1 cellular context compared by ENCODE assay signal in genomic region chr7:88546808-88547207, GRCh38.
TF ChIP-seq lines count a peak whose summit lies in the region.

No MANE protein-coding gene starts in this region.

TF ChIP-seq in HEK293, 187 proteins besides CTCF, POLR2A, EP300 and RAD21 (continued from another document):
- TF ChIP-seq, protein P1, sequence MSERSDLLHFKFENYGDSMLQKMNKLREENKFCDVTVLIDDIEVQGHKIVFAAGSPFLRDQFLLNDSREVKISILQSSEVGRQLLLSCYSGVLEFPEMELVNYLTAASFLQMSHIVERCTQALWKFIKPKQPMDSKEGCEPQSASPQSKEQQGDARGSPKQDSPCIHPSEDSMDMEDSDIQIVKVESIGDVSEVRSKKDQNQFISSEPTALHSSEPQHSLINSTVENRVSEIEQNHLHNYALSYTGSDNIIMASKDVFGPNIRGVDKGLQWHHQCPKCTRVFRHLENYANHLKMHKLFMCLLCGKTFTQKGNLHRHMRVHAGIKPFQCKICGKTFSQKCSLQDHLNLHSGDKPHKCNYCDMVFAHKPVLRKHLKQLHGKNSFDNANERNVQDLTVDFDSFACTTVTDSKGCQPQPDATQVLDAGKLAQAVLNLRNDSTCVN (tag by site-specific recombination; optimal IDR thresholded peaks at IDR 0.05): no peak
- TF ChIP-seq ZNF654 (tag by site-specific recombination; IDR thresholded peaks at IDR 0.05; ENCODE audit: low read depth): peak; percentile 92
